ENCODE assay signal across 11 cellular contexts in the genomic region with DNA sequence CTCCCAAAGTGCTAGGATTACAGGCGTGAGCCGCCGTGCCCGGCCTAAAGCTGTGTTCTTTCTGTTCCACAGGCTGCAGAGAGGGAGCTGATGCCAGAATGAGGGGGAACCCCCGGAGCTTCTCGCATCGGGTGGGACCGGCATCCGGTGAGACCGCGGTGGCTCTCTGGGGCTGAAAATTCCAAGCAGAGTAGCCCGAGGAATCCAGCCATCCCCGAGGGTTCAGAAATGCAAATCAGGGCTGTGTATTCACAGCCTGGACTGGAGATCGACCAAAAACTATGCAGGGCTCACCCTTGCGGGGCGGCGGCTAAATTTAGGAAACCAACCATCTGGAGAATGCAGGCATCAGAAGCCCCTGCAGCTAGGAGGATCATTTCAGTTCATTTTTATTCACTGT.
A peak's percentile ranks its signal among the peaks of the same experiment; 100 is the strongest.
DNase-seq lines count a peak whose midpoint lies in the region; ATAC-seq, FAIRE-seq and TF ChIP-seq lines count a peak whose summit lies in the region.
"Had no signal": no experiment of that assay in that cellular context is flagged by ENCODE, and none has a peak within 500 bp of the region (broad histone marks: within the 10 kb centered on the region; RNA-seq: fewer than 3 reads in every experiment).

No MANE protein-coding gene starts in this region.

- no TSS peak for BruUV-seq in GM12878 (replicated peaks; lab: Mats Ljungman, UMichigan)

- CTCF ChIA-PET in GM12878 (lab: Yijun Ruan, JAX): no interaction called here

- H3K27me3 ChIP-seq in GM12878 (replicated peaks in 1 of 2; ENCODE audit: control insufficient read depth in 2 of 2, insufficient read depth in 2 of 2, low read length in 1 of 2) (no peaks in the 10 kb centered on the region), right atrium auricular region (no peaks in the 10 kb centered on the region), skeletal muscle satellite cell (ENCODE audit: control insufficient read depth, insufficient read depth, low read length) (no peaks in the 10 kb centered on the region)

- WGBS in GM12878 (ENCODE audit: insufficient coverage, insufficient replicate concordance, low lambda C conversion rate, missing lambda C conversion rate): 76% methylated on average over 17 of the region's 17 CpGs

- RAD21 ChIA-PET in GM12878 (lab: Charles Lee; ENCODE audit: unreplicated experiment): no interaction called here

- H2AFZ ChIP-seq in GM12878 (ENCODE audit: control insufficient read depth, low read depth, low read length): no peak overlapping the region

- ATAC-seq in GM12878 (no peak), GM18517 (IDR thresholded peaks at IDR 0.05; ENCODE audit: unreplicated experiment) (no peak)

- no peak overlapping the region for H3K27ac ChIP-seq in GM12878 (ENCODE audit: control insufficient read depth, insufficient read depth)
- H3K27ac ChIP-seq in right atrium auricular region: peak overlapping the region; percentile 89 to 95

- H3K79me2 ChIP-seq in GM12878 (ENCODE audit: control insufficient read depth, insufficient read depth, low read length): peaks cover 11% of the 10 kb centered on the region

- H3K9me3 ChIP-seq in GM12878 (replicated peaks; ENCODE audit: control insufficient read depth, insufficient read depth, low read length): peaks cover 1% of the 10 kb centered on the region; the same call in 2 of the 3 replicates
- H3K9me3 ChIP-seq in right atrium auricular region: no peaks in the 10 kb centered on the region
- no peaks in the 10 kb centered on the region for H3K9me3 ChIP-seq in skeletal muscle satellite cell (replicated peaks; ENCODE audit: low read length)

- H3K4me2 ChIP-seq in GM12878 (ENCODE audit: control insufficient read depth, insufficient read depth) (no peak overlapping the region), skeletal muscle satellite cell (ENCODE audit: low read length) (peak overlapping the region; percentile 79)

- no peak for TF ChIP-seq CTCF in GM12878 (IDR thresholded peaks at IDR 0.05 in 2 of 3, conservative IDR thresholded peaks at IDR 0.05 in 1 of 3; ENCODE audit: control insufficient read depth in 2 of 3, extremely low read depth in 1 of 3, insufficient read depth in 1 of 3, low read depth in 3 of 3, low read length in 3 of 3)
- TF ChIP-seq CTCF in right atrium auricular region (IDR thresholded peaks at IDR 0.05): no peak

- SMC1A ChIA-PET in GM12878 (lab: Charles Lee; ENCODE audit: uncharacterized antibody, unreplicated experiment): no interaction called here

- no peak for TF ChIP-seq POLR2A in GM12878 (IDR thresholded peaks at IDR 0.05; ENCODE audit: low read depth, low read length)

- no peaks in the 10 kb centered on the region for H4K20me1 ChIP-seq in GM12878 (ENCODE audit: control insufficient read depth, insufficient read depth)

- no peak for TF ChIP-seq EP300 in GM12878 (IDR thresholded peaks at IDR 0.05; ENCODE audit: borderline replicate concordance in 1 of 2, control insufficient read depth in 1 of 2, low read depth in 2 of 2, low read length in 2 of 2)

- FAIRE-seq in GM12878 (lab: Jason Lieb, UNC): no peak

- POLR2A ChIA-PET in GM12878 (lab: Charles Lee): no interaction called here

- in situ Hi-C loops in G401 (cut with HindIII; ENCODE audit: low sequenced_read_pairs) (no loop called here), GM12878 (cut with MboI) (no loop called here)

- intact Hi-C loops in GM12878 (cut with micrococcal nuclease; ENCODE audit: unreplicated experiment): no loop called here

- H3K36me3 ChIP-seq in GM12878 (ENCODE audit: control insufficient read depth in 2 of 2, insufficient read depth in 2 of 2, low read length in 1 of 2) (no peaks in the 10 kb centered on the region; a peak in 1 of 4 replicates), right atrium auricular region (no peaks in the 10 kb centered on the region), skeletal muscle satellite cell (ENCODE audit: insufficient read depth, low read length) (no peaks in the 10 kb centered on the region)

- DNase-seq in G401 (ENCODE audit: low spot score) (peak; percentile 94), GM12878 (ENCODE audit: low read depth, low spot score) (no peak), right atrium auricular region (ENCODE audit: low spot score) (peak; percentile 79), NCI-H1694 treated with DMSO at 0.1 percent for 48 hours (lab: John Stamatoyannopoulos, UW) (no peak), COR-L47 (lab: John Stamatoyannopoulos, UW) (no peak), GDM1 (lab: John Stamatoyannopoulos, UW) (no peak)
- DNase-seq: effector memory CD4-positive, alpha-beta T cell; NCI-H2171 treated with DMSO at 0.1 percent for 48 hours; stimulated activated CD4-positive, alpha-beta T cell treated with anti-CD3 and anti-CD28 coated beads, Interleukin-12 subunit alpha, Interleukin-12 subunit beta, amount 100 ng/mL, for 4 hours had no signal

- no peak overlapping the region for H3K4me3 ChIP-seq in GM12878
- peak overlapping the region; percentile 15 to 23 for H3K4me3 ChIP-seq in right atrium auricular region
- peak overlapping the region; percentile 57 for H3K4me3 ChIP-seq in skeletal muscle satellite cell (ENCODE audit: low read length)

- no peak overlapping the region for H3K9ac ChIP-seq in GM12878 (ENCODE audit: control insufficient read depth, insufficient read depth, low read length)
- peak overlapping the region; percentile 39 for H3K9ac ChIP-seq in skeletal muscle satellite cell (ENCODE audit: low read depth, low read length)

- TF ChIP-seq RAD21 in GM12878 (IDR thresholded peaks at IDR 0.05; ENCODE audit: insufficient read depth, low read depth, low read length): no peak

- peaks cover 15% of the 10 kb centered on the region for H3K4me1 ChIP-seq in GM12878 (ENCODE audit: control insufficient read depth, insufficient read depth, low read length)
- peaks cover 0 to 55% of the 10 kb centered on the region in 2 donors for H3K4me1 ChIP-seq in right atrium auricular region
- peaks cover 21% of the 10 kb centered on the region for H3K4me1 ChIP-seq in skeletal muscle satellite cell (ENCODE audit: control insufficient read depth, insufficient read depth, low read length)

TF ChIP-seq in GM12878, 131 proteins besides CTCF, POLR2A, EP300 and RAD21:
- TF ChIP-seq, protein P1, sequence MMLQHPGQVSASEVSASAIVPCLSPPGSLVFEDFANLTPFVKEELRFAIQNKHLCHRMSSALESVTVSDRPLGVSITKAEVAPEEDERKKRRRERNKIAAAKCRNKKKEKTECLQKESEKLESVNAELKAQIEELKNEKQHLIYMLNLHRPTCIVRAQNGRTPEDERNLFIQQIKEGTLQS (IDR thresholded peaks at IDR 0.05; ENCODE audit: borderline replicate concordance, extremely low read depth, low read depth, low read length): no peak
- TF ChIP-seq SIN3A (IDR thresholded peaks at IDR 0.05; ENCODE audit: low read depth, low read length) (no peak), EED (IDR thresholded peaks at IDR 0.05; ENCODE audit: low read depth) (peak; percentile 55), ASH2L (IDR thresholded peaks at IDR 0.05; ENCODE audit: borderline replicate concordance, low read depth) (no peak), CHD2 (IDR thresholded peaks at IDR 0.05; ENCODE audit: borderline replicate concordance, low read depth, low read length) (no peak)

Comparison
In these comparisons a context has a peak if more than half of its experiments do, and no peak if none do; other contexts are left out.
1. DNase-seq: peak in G401 (single experiment) and right atrium auricular region (single experiment); none in GM12878 (single experiment), NCI-H1694 treated with DMSO at 0.1 percent for 48 hours (single experiment), COR-L47 (single experiment) and GDM1 (single experiment).